In genomic region chrX:133159205-133159604, GRCh38 we compare ENCODE assay signal across 37 cellular contexts. TPM values are rescaled to one million over a fixed set of nuclear protein-coding genes. Genes with fewer than 3 reads are reported as not detected.
"Had no signal": no experiment of that assay in that cellular context is flagged by ENCODE, and none has a peak within 500 bp of the region (broad histone marks: within the 10 kb centered on the region; RNA-seq: fewer than 3 reads in every experiment).

No MANE protein-coding gene starts in this region.

- ATAC-seq: activated CD8-positive, alpha-beta T cell treated with anti-CD3 and anti-CD28 coated beads for 36 hours; activated naive CD4-positive, alpha-beta T cell treated with anti-CD3 and anti-CD28 coated beads, Interleukin-2, amount 50 U/mL, for 72 hours; activated T-cell treated with anti-CD3 and anti-CD28 coated beads, Interleukin-2, amount 50 U/mL, for 4 hours; activated T-cell treated with anti-CD3 and anti-CD28 coated beads, Interleukin-2, amount 50 U/mL, for 72 hours; activated T-helper 17 cell treated with anti-CD3 and anti-CD28 coated beads, Interleukin-2, amount 50 U/mL, for 72 hours; body of pancreas had no signal

- H3K4me1 ChIP-seq: adrenal gland, body of pancreas, breast epithelium had no signal

- H3K4me3 ChIP-seq: adrenal gland, body of pancreas, breast epithelium had no signal

- H3K27me3 ChIP-seq: body of pancreas, brain microvascular endothelial cell had no signal

- H3K27ac ChIP-seq: adrenal gland, body of pancreas, brain microvascular endothelial cell, breast epithelium, VCaP had no signal

- DNase-seq: activated B cell treated with CpG ODN at 0.5 μM for 24 hours; activated CD4-positive, alpha-beta memory T cell treated with anti-CD3 and anti-CD28 coated beads for 36 hours; activated CD4-positive, alpha-beta T cell treated with anti-CD3 and anti-CD28 coated beads for 4 hours; activated CD4-positive, alpha-beta T cell treated with anti-CD3 and anti-CD28 coated beads, Interleukin-2, amount 10 ng/mL, durations not matched to agents 24 days and 14 days; activated CD4-positive, alpha-beta T cell treated with anti-CD3 and anti-CD28 coated beads, Interleukin-2, amount 50 U/mL, for 1 hour; activated CD4-positive, alpha-beta T cell treated with anti-CD3 and anti-CD28 coated beads, Interleukin-2, amount 50 U/mL, for 4 hours; activated CD4-positive, CD25-positive, alpha-beta regulatory T cell treated with anti-CD3 and anti-CD28 coated beads, Interleukin-2, amount 50 U/mL, for 72 hours; activated CD8-positive, alpha-beta memory T cell treated with anti-CD3 and anti-CD28 coated beads, Interleukin-2, amount 50 U/mL, for 4 hours; activated CD8-positive, alpha-beta T cell treated with anti-CD3 and anti-CD28 coated beads for 36 hours; activated effector memory CD4-positive, alpha-beta T cell treated with anti-CD3 and anti-CD28 coated beads, Interleukin-2, amount 50 U/mL, for 16 hours; activated gamma-delta T cell treated with Interleukin-2 at 50 U/mL for 16 hours; activated naive CD4-positive, alpha-beta T cell; activated naive CD4-positive, alpha-beta T cell treated with anti-CD3 and anti-CD28 coated beads for 36 hours; activated naive CD4-positive, alpha-beta T cell treated with anti-CD3 and anti-CD28 coated beads, Interleukin-2, amount 50 U/mL, for 16 hours; activated naive CD8-positive, alpha-beta T cell treated with anti-CD3 and anti-CD28 coated beads for 36 hours; activated T-cell treated with anti-CD3 and anti-CD28 coated beads for 4 hours; activated T-cell treated with anti-CD3 and anti-CD28 coated beads, Interleukin-2, amount 50 U/mL, for 1 hour; activated T-cell treated with anti-CD3 and anti-CD28 coated beads, Interleukin-2, amount 50 U/mL, for 4 hours; activated T-cell treated with anti-CD3 and anti-CD28 coated beads, Interleukin-2, amount 50 U/mL, for 72 hours; adrenal gland; amniotic stem cell; aorta; body of pancreas; brain microvascular endothelial cell; central memory CD4-positive, alpha-beta T cell; T-helper 1 cell; T-helper 2 cell; T-helper 9 cell had no signal

- H3K9me3 ChIP-seq: adrenal gland, body of pancreas had no signal

- H3K36me3 ChIP-seq: adrenal gland, brain microvascular endothelial cell, breast epithelium had no signal

- FAIRE-seq: TTC549 had no signal

RNA-seq across cellular contexts. Expression of gene TFDP3, which starts 58.9 kb away (rescaled TPM):
- total RNA-seq: activated B cell treated with CpG ODN at 0.5 μM for 24 hours; activated CD4-positive, alpha-beta memory T cell treated with anti-CD3 and anti-CD28 coated beads for 36 hours; activated CD4-positive, alpha-beta T cell treated with anti-CD3 and anti-CD28 coated beads, Interleukin-2, amount 10 ng/mL, durations not matched to agents 24 days and 14 days; activated CD8-positive, alpha-beta memory T cell treated with anti-CD3 and anti-CD28 coated beads for 36 hours; activated CD8-positive, alpha-beta T cell treated with anti-CD3 and anti-CD28 coated beads for 36 hours; activated naive CD4-positive, alpha-beta T cell treated with anti-CD3 and anti-CD28 coated beads for 36 hours; activated naive CD8-positive, alpha-beta T cell treated with anti-CD3 and anti-CD28 coated beads for 36 hours; activated T-cell treated with anti-CD3 and anti-CD28 coated beads, Interleukin-2, amount 50 U/mL, for 4 hours; activated T-cell treated with anti-CD3 and anti-CD28 coated beads, Interleukin-2, amount 50 U/mL, for 72 hours; activated T-helper 1 cell treated with anti-CD3 and anti-CD28 coated beads, Interleukin-12 subunit alpha, Interleukin-12 subunit beta, Interleukin-2, Interleukin-4 antibody, amounts not matched to agents 30 ng/mL and 10 ng/mL and 1 ng/mL, durations not matched to agents 14 hours and 24 hours and 36 hours; activated T-helper 17 cell treated with anti-CD3 and anti-CD28 coated beads, Interleukin-2, amount 50 U/mL, for 72 hours; adrenal gland; aorta; astrocyte; body of pancreas; breast epithelium; cardiac septum had no signal
- polyA plus RNA-seq: adrenal gland, aorta had no signal
